16 cellular contexts compared by ENCODE assay signal in the genomic region with DNA sequence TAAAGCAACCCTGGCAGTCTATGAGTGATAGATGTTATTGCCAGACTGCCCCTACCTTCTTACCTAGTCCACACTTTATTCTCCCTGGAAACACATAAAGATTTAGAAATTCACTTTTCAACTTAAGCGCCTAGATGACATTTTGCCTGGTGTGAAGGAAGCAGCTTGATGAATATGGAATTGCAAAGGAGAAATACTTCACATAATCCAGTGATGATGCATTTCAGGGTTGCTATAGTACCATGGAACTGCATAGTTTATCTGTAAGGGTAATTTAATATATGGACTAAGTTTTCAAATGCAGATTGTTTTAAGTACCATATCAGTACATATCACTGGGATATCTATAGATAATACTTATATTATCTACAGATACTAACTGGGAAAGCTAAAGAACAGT. TPM values are rescaled to one million over a fixed set of nuclear protein-coding genes. Genes with fewer than 3 reads are reported as not detected.
DNase-seq lines count a peak whose midpoint lies in the region; ATAC-seq and TF ChIP-seq lines count a peak whose summit lies in the region.
"Had no signal": no experiment of that assay in that cellular context is flagged by ENCODE, and none has a peak within 500 bp of the region (broad histone marks: within the 10 kb centered on the region; RNA-seq: fewer than 3 reads in every experiment).

No MANE protein-coding gene starts in this region.

- TF ChIP-seq CTCF in natural killer cell (IDR thresholded peaks at IDR 0.05) (no peak), brain (conservative IDR thresholded peaks at IDR 0.05) (no peak)

- H3K4me1 Mint-ChIP-seq in natural killer cell: peaks cover 23 to 29% of the 10 kb centered on the region in 2 donors
- peaks cover 15 to 21% of the 10 kb centered on the region in 2 donors for H3K4me1 Mint-ChIP-seq in natural killer cell treated with Interleukin-12 subunit alpha and Interleukin-12 subunit beta and Interleukin-15 and Interleukin-18, amount 100 ng/mL, for 72 hours (ENCODE audit: low read depth in 2 of 2)
- H3K4me1 Mint-ChIP-seq in brain: peaks cover 17% of the 10 kb centered on the region

- H3K4me3 Mint-ChIP-seq in natural killer cell: no peak overlapping the region
- H3K4me3 Mint-ChIP-seq in natural killer cell treated with Interleukin-12 subunit alpha and Interleukin-12 subunit beta and Interleukin-15 and Interleukin-18, amount 100 ng/mL, for 72 hours: no peak overlapping the region
- no peak overlapping the region for H3K4me3 Mint-ChIP-seq in brain
- H3K4me3 Mint-ChIP-seq: T-helper 1 cell treated with Interleukin-12 subunit alpha and Interleukin-12 subunit beta and Interleukin-4 antibody, amounts not matched to agents 30 μg/mL and 1 μg/mL, for 36 hours had no signal

- ATAC-seq in natural killer cell: no peak
- no peak for ATAC-seq in natural killer cell treated with Interleukin-12 subunit alpha and Interleukin-12 subunit beta and Interleukin-15 and Interleukin-18, amount 100 ng/mL, for 72 hours
- ATAC-seq in HG03159 (IDR thresholded peaks at IDR 0.05; ENCODE audit: unreplicated experiment): no peak
- ATAC-seq: left lung had no signal

- H3K9me3 Mint-ChIP-seq in natural killer cell (no peaks in the 10 kb centered on the region), brain (no peaks in the 10 kb centered on the region)
- H3K9me3 Mint-ChIP-seq in natural killer cell treated with Interleukin-12 subunit alpha and Interleukin-12 subunit beta and Interleukin-15 and Interleukin-18, amount 100 ng/mL, for 72 hours: no peaks in the 10 kb centered on the region
- H3K9me3 Mint-ChIP-seq: T-helper 1 cell treated with Interleukin-12 subunit alpha and Interleukin-12 subunit beta and Interleukin-4 antibody, amounts not matched to agents 30 μg/mL and 1 μg/mL, for 36 hours had no signal

- intact Hi-C loops in natural killer cell (cut with micrococcal nuclease): no loop called here

- H3K36me3 Mint-ChIP-seq in natural killer cell: no peaks in the 10 kb centered on the region
- H3K36me3 Mint-ChIP-seq in natural killer cell treated with Interleukin-12 subunit alpha and Interleukin-12 subunit beta and Interleukin-15 and Interleukin-18, amount 100 ng/mL, for 72 hours: peaks cover 12% of the 10 kb centered on the region
- peaks cover 73% of the 10 kb centered on the region for H3K36me3 Mint-ChIP-seq in brain

- DNase-seq in natural killer cell (no peak), kidney glomerular epithelial cell (lab: John Stamatoyannopoulos, UW) (peak; percentile 1), NCI-H446 treated with DMSO at 0.1 percent for 48 hours (lab: John Stamatoyannopoulos, UW) (no peak), MV-4-11 (lab: John Stamatoyannopoulos, UW) (no peak)
- DNase-seq in natural killer cell treated with Interleukin-12 subunit alpha and Interleukin-12 subunit beta and Interleukin-15 and Interleukin-18, amount 100 ng/mL, for 72 hours (ENCODE audit: low spot score): no peak
- DNase-seq in activated CD4-positive, alpha-beta T cell treated with anti-CD3 and anti-CD28 coated beads, Interleukin-2, amount 50 U/mL, for 4 hours: no peak
- DNase-seq: cortex of kidney, DMS153, left lung, NCI-H1417 treated with DMSO at 0.1 percent for 48 hours, NCI-H2171 treated with DMSO at 0.1 percent for 48 hours, NCI-H774, SHP77 treated with DMSO at 0.1 percent for 48 hours had no signal

- H3K27ac Mint-ChIP-seq in natural killer cell (peak overlapping the region; percentile 11 to 58), brain (peak overlapping the region in 4 of 5 experiments; percentile 5 to 69 (median 30))
- no peak overlapping the region for H3K27ac Mint-ChIP-seq in natural killer cell treated with Interleukin-12 subunit alpha and Interleukin-12 subunit beta and Interleukin-15 and Interleukin-18, amount 100 ng/mL, for 72 hours
- H3K27ac Mint-ChIP-seq: T-helper 1 cell treated with Interleukin-12 subunit alpha and Interleukin-12 subunit beta and Interleukin-4 antibody, amounts not matched to agents 30 μg/mL and 1 μg/mL, for 36 hours had no signal

- no peaks in the 10 kb centered on the region for H3K27me3 Mint-ChIP-seq in natural killer cell (ENCODE audit: low read depth in 2 of 2)
- H3K27me3 Mint-ChIP-seq in natural killer cell treated with Interleukin-12 subunit alpha and Interleukin-12 subunit beta and Interleukin-15 and Interleukin-18, amount 100 ng/mL, for 72 hours: no peaks in the 10 kb centered on the region
- H3K27me3 Mint-ChIP-seq in brain: peaks cover 3% of the 10 kb centered on the region

RNA-seq across cellular contexts. Expression of gene TRAP1, which starts 37.0 kb away (rescaled TPM):
- total RNA-seq in natural killer cell: 10 to 100 TPM; 33.7 to 56.7 (median 54.6) TPM
- 100 to 1,000 TPM; 105 to 257 TPM for total RNA-seq in natural killer cell treated with Interleukin-12 subunit alpha and Interleukin-12 subunit beta and Interleukin-15 and Interleukin-18, amount 100 ng/mL, for 72 hours
- polyA plus RNA-seq in brain (ENCODE audit: insufficient read depth, low read depth, low replicate concordance): 80.4 TPM

Comparison
In these comparisons a context has a peak if more than half of its experiments do, and no peak if none do; other contexts are left out.
1. H3K27ac Mint-ChIP-seq: peak in natural killer cell (2 of 2) and brain (4 of 5); none in natural killer cell treated with Interleukin-12 subunit alpha and Interleukin-12 subunit beta and Interleukin-15 and Interleukin-18, amount 100 ng/mL, for 72 hours (0 of 2).